8 cellular contexts compared by ENCODE assay signal in genomic region chr19:50357178-50358100, GRCh38.
DNase-seq lines count a peak whose midpoint lies in the region; ATAC-seq and TF ChIP-seq lines count a peak whose summit lies in the region.

No MANE protein-coding gene starts in this region.

- H3K27me3 ChIP-seq in effector memory CD4-positive, alpha-beta T cell (replicated peaks; ENCODE audit: control insufficient read depth, insufficient read depth, low read length, poor library complexity, severe bottlenecking), result no peaks in the 10 kb centered on the region
- no peaks in the 10 kb centered on the region for H3K27me3 ChIP-seq in mucosa of rectum (ENCODE audit: control insufficient read depth in 2 of 2, insufficient read depth in 2 of 2, low read length in 2 of 2)

- ATAC-seq in HG03097 (IDR thresholded peaks at IDR 0.05; ENCODE audit: low FRiP score, unreplicated experiment) (peak; percentile 49), GM21367 (IDR thresholded peaks at IDR 0.05; ENCODE audit: unreplicated experiment) (no peak)

- no peaks in the 10 kb centered on the region for H3K9me3 ChIP-seq in effector memory CD4-positive, alpha-beta T cell (ENCODE audit: control insufficient read depth, low read length)
- no peaks in the 10 kb centered on the region for H3K9me3 ChIP-seq in mucosa of rectum (ENCODE audit: control insufficient read depth in 2 of 2, low read length in 2 of 2)

- DNase-seq in NCI-H748 (lab: John Stamatoyannopoulos, UW; ENCODE audit: unreplicated experiment), result peak; percentile 92
- DNase-seq in activated CD8-positive, alpha-beta memory T cell treated with anti-CD3 and anti-CD28 coated beads for 1 hour (ENCODE audit: extremely low read depth in 1 of 2, low read depth in 1 of 2), result peak; percentile 71 to 81
- peak; percentile 67 to 80 (median 77) for DNase-seq in effector memory CD4-positive, alpha-beta T cell
- peak; percentile 84 for DNase-seq in stimulated activated CD8-positive, alpha-beta memory T cell treated with anti-CD3 and anti-CD28 coated beads, Interleukin-4, amount 100 ng/mL, for 24 hours (ENCODE audit: low read depth)

- peaks cover 8% of the 10 kb centered on the region for H3K4me1 ChIP-seq in effector memory CD4-positive, alpha-beta T cell (ENCODE audit: control insufficient read depth, insufficient read depth, low read length, poor library complexity, severe bottlenecking)
- peaks cover 8 to 9% of the 10 kb centered on the region in 2 donors for H3K4me1 ChIP-seq in mucosa of rectum (ENCODE audit: control insufficient read depth in 2 of 2, insufficient read depth in 2 of 2, low read length in 2 of 2)

- TF ChIP-seq POLR2A in GM10847 (IDR thresholded peaks at IDR 0.05; ENCODE audit: extremely low read depth, insufficient read length), result peak; percentile 26

- peak overlapping the region; percentile 70 to 73 for H3K9ac ChIP-seq in mucosa of rectum (ENCODE audit: low read depth in 1 of 2, low read length in 2 of 2)

- no peaks in the 10 kb centered on the region for H3K36me3 ChIP-seq in effector memory CD4-positive, alpha-beta T cell (ENCODE audit: control insufficient read depth, insufficient read depth, low read length)
- H3K36me3 ChIP-seq in mucosa of rectum (ENCODE audit: control insufficient read depth in 2 of 2, insufficient read depth in 2 of 2, low read length in 2 of 2), result no peaks in the 10 kb centered on the region

- peak overlapping the region; percentile 72 for H3K4me3 ChIP-seq in effector memory CD4-positive, alpha-beta T cell (ENCODE audit: insufficient read depth, low read depth, low read length, poor library complexity, severe bottlenecking)
- peak overlapping the region; percentile 65 to 78 for H3K4me3 ChIP-seq in mucosa of rectum (ENCODE audit: low read length in 2 of 2)

- H3K27ac ChIP-seq in effector memory CD4-positive, alpha-beta T cell (ENCODE audit: insufficient read depth, low read length, poor library complexity, severe bottlenecking), result peak overlapping the region; percentile 94
- peak overlapping the region; percentile 72 to 81 for H3K27ac ChIP-seq in mucosa of rectum (ENCODE audit: low read depth in 2 of 2, low read length in 2 of 2)
